12 cellular contexts compared by ENCODE assay signal in genomic region chr10:103765168-103765567, GRCh38.
DNase-seq lines count a peak whose midpoint lies in the region; ATAC-seq and TF ChIP-seq lines count a peak whose summit lies in the region.
"Had no signal": no experiment of that assay in that cellular context is flagged by ENCODE, and none has a peak within 500 bp of the region (broad histone marks: within the 10 kb centered on the region; RNA-seq: fewer than 3 reads in every experiment).

No MANE protein-coding gene starts in this region.

- peak overlapping the region; percentile 23 for H3K27ac Mint-ChIP-seq in activated T-cell treated with anti-CD3 and anti-CD28 coated beads, Interleukin-2, amount 50 U/mL, for 24 hours
- H3K27ac Mint-ChIP-seq in endothelial cell (ENCODE audit: unreplicated experiment), result peak overlapping the region; percentile 70
- H3K27ac Mint-ChIP-seq: activated B cell treated with CpG ODN at 0.5 μM for 24 hours had no signal

- no peak for TF ChIP-seq CTCF in endothelial cell (IDR thresholded peaks at IDR 0.05; ENCODE audit: unreplicated experiment)

- ATAC-seq in GM18520 (IDR thresholded peaks at IDR 0.05; ENCODE audit: unreplicated experiment), result no peak

- H3K4me1 Mint-ChIP-seq in activated T-cell treated with anti-CD3 and anti-CD28 coated beads, Interleukin-2, amount 50 U/mL, for 24 hours (ENCODE audit: low read depth), result peaks cover 57% of the 10 kb centered on the region
- H3K4me1 Mint-ChIP-seq in endothelial cell (ENCODE audit: unreplicated experiment), result peaks cover 69% of the 10 kb centered on the region

- H3K9me3 Mint-ChIP-seq in activated T-cell treated with anti-CD3 and anti-CD28 coated beads, Interleukin-2, amount 50 U/mL, for 24 hours, result no peaks in the 10 kb centered on the region
- no peaks in the 10 kb centered on the region for H3K9me3 Mint-ChIP-seq in endothelial cell (ENCODE audit: unreplicated experiment)
- H3K9me3 Mint-ChIP-seq: activated B cell treated with CpG ODN at 0.5 μM for 24 hours had no signal

- H3K27me3 Mint-ChIP-seq in activated T-cell treated with anti-CD3 and anti-CD28 coated beads, Interleukin-2, amount 50 U/mL, for 24 hours, result no peaks in the 10 kb centered on the region
- H3K27me3 Mint-ChIP-seq in endothelial cell (ENCODE audit: unreplicated experiment), result peaks cover 7% of the 10 kb centered on the region

- H3K4me3 Mint-ChIP-seq in activated T-cell treated with anti-CD3 and anti-CD28 coated beads, Interleukin-2, amount 50 U/mL, for 24 hours, result no peak overlapping the region
- H3K4me3 Mint-ChIP-seq in endothelial cell (ENCODE audit: unreplicated experiment), result peak overlapping the region; percentile 31
- H3K4me3 Mint-ChIP-seq: activated B cell treated with CpG ODN at 0.5 μM for 24 hours had no signal

- no peaks in the 10 kb centered on the region for H3K36me3 Mint-ChIP-seq in activated T-cell treated with anti-CD3 and anti-CD28 coated beads, Interleukin-2, amount 50 U/mL, for 24 hours (ENCODE audit: low read depth)
- H3K36me3 Mint-ChIP-seq in endothelial cell (ENCODE audit: low read depth, unreplicated experiment), result peaks cover 26% of the 10 kb centered on the region

- no peak for DNase-seq in activated T-cell treated with anti-CD3 and anti-CD28 coated beads, Interleukin-2, amount 50 U/mL, for 24 hours
- no peak for DNase-seq in activated T-cell treated with anti-CD3 and anti-CD28 coated beads, Interleukin-2, amount 50 U/mL, for 48 hours
- DNase-seq in RKO (ENCODE audit: low spot score) (peak; percentile 61), endothelial cell (ENCODE audit: low spot score) (no peak), renal cortical epithelial cell (ENCODE audit: low read depth) (peak; percentile 51), SKM-1 (lab: John Stamatoyannopoulos, UW; ENCODE audit: unreplicated experiment) (no peak), MV-4-11 (lab: John Stamatoyannopoulos, UW) (no peak)
- DNase-seq: activated B cell treated with CpG ODN at 0.5 μM for 24 hours; effector CD8-positive, alpha-beta T cell; GDM1; KBM-7 had no signal

Comparison
In these comparisons a context has a peak if more than half of its experiments do, and no peak if none do; other contexts are left out.
1. DNase-seq: peak in RKO (single experiment) and renal cortical epithelial cell (single experiment); none in activated T-cell treated with anti-CD3 and anti-CD28 coated beads, Interleukin-2, amount 50 U/mL, for 24 hours (single experiment), activated T-cell treated with anti-CD3 and anti-CD28 coated beads, Interleukin-2, amount 50 U/mL, for 48 hours (0 of 2), endothelial cell (single experiment), SKM-1 (single experiment) and MV-4-11 (single experiment).